32 cellular contexts compared by ENCODE assay signal in the genomic region with DNA sequence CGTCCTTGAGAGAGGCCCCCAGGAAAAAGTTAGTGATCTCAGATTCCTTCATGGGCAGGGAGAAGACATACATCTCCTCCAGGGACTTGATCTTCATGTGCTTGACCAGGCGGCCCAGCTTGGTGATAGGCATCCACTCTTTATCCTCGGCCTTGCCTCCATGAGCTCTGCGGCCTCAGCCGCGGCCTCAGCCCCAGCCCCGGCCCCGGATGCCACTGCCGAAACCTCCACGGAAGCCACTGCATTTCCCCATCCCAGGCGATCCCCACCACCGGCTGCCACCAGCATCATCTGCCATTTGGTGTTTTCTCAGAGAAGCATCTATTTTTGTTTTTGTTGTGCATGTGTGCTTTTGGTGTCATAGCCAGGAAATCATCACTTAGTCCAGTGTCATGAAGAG.
"Had no signal": no experiment of that assay in that cellular context is flagged by ENCODE, and none has a peak within 500 bp of the region (broad histone marks: within the 10 kb centered on the region; RNA-seq: fewer than 3 reads in every experiment).

No MANE protein-coding gene starts in this region.

- DNase-seq: naive thymus-derived CD8-positive, alpha-beta T cell; nephron progenitor cell; nucleus accumbens; ovary; psoas muscle; right cardiac atrium; spleen; stimulated activated CD4-positive, alpha-beta T cell treated with anti-CD3 and anti-CD28 coated beads, Interleukin-12 subunit alpha, Interleukin-12 subunit beta, amount 100 ng/mL, for 4 hours; stimulated activated CD4-positive, alpha-beta T cell treated with anti-CD3 and anti-CD28 coated beads, Interleukin-1b, Interleukin-23, amount 100 ng/mL, for 48 hours; stimulated activated CD4-positive, alpha-beta T cell treated with anti-CD3 and anti-CD28 coated beads, Interleukin-4, amount 100 ng/mL, for 1 hour; stimulated activated CD4-positive, alpha-beta T cell treated with anti-CD3 and anti-CD28 coated beads, Interleukin-4, amount 100 ng/mL, for 4 hours; stimulated activated CD8-positive, alpha-beta memory T cell treated with anti-CD3 and anti-CD28 coated beads, Interleukin-4, amount 100 ng/mL, for 48 hours; stimulated activated naive CD4-positive, alpha-beta T cell; stimulated activated naive CD8-positive, alpha-beta T cell treated with anti-CD3 and anti-CD28 coated beads, Interleukin-15, amount 100 ng/mL, for 72 hours; stimulated activated naive CD8-positive, alpha-beta T cell treated with anti-CD3 and anti-CD28 coated beads, Interleukin-15, Interleukin-2, amounts not matched to agents 100 U/mL and 50 U/mL, for 24 hours; substantia nigra; testis; tibial artery; transverse colon; upper lobe of right lung; uterus had no signal

- H3K4me3 ChIP-seq: ovary, psoas muscle, skin epidermis, smooth muscle cell, spleen, suprapubic skin, testis, tibial artery, transverse colon, upper lobe of right lung, uterus had no signal

- H3K9me3 ChIP-seq: neutrophil, ovary, psoas muscle, spleen, suprapubic skin, testis, tibial artery, transverse colon, upper lobe of right lung, uterus had no signal

- H3K4me3 Mint-ChIP-seq: natural killer cell treated with Interleukin-12 subunit alpha and Interleukin-12 subunit beta and Interleukin-15 and Interleukin-18, amount 100 ng/mL, for 72 hours; nephron progenitor cell; neural crest cell; stimulated activated memory B cell treated with anti-CD40 and anti-IgM and Interleukin-4, amounts not matched to agents 10 μg/mL and 1 μg/mL and 100 μg/mL, for 72 hours; type B pancreatic cell had no signal

- H3K27ac Mint-ChIP-seq: natural killer cell treated with Interleukin-12 subunit alpha and Interleukin-12 subunit beta and Interleukin-15 and Interleukin-18, amount 100 ng/mL, for 72 hours; nephron progenitor cell; progenitor cell of endocrine pancreas; stimulated activated memory B cell treated with anti-CD40 and anti-IgM and Interleukin-4, amounts not matched to agents 10 μg/mL and 1 μg/mL and 100 μg/mL, for 72 hours; type B pancreatic cell had no signal

- H3K27me3 Mint-ChIP-seq: naive thymus-derived CD8-positive, alpha-beta T cell; natural killer cell treated with Interleukin-12 subunit alpha and Interleukin-12 subunit beta and Interleukin-15 and Interleukin-18, amount 100 ng/mL, for 72 hours; progenitor cell of endocrine pancreas; stimulated activated memory B cell treated with anti-CD40 and anti-IgM and Interleukin-4, amounts not matched to agents 10 μg/mL and 1 μg/mL and 100 μg/mL, for 72 hours; stimulated activated naive CD8-positive, alpha-beta T cell treated with anti-CD3 and anti-CD28 coated beads, Interleukin-15, amount 100 ng/mL, for 72 hours; type B pancreatic cell had no signal

- ATAC-seq: naive thymus-derived CD8-positive, alpha-beta T cell; natural killer cell treated with Interleukin-12 subunit alpha and Interleukin-12 subunit beta and Interleukin-15 and Interleukin-18, amount 100 ng/mL, for 72 hours; psoas muscle; right cardiac atrium; sciatic nerve; stimulated activated memory B cell treated with anti-CD40 and anti-IgM and Interleukin-4, amounts not matched to agents 10 μg/mL and 1 μg/mL and 100 μg/mL, for 72 hours; stimulated activated naive CD8-positive, alpha-beta T cell treated with anti-CD3 and anti-CD28 coated beads, Interleukin-15, amount 100 ng/mL, for 72 hours; stimulated activated naive CD8-positive, alpha-beta T cell treated with anti-CD3 and anti-CD28 coated beads, Interleukin-15, Interleukin-2, amounts not matched to agents 100 U/mL and 50 U/mL, for 24 hours; upper lobe of right lung had no signal

- H3K4me1 ChIP-seq: parathyroid adenoma, psoas muscle, testis, tibial artery, transverse colon, uterus had no signal

- H3K4me2 ChIP-seq: smooth muscle cell had no signal

- H3K4me1 Mint-ChIP-seq: nephron progenitor cell had no signal

- H3K36me3 ChIP-seq: ovary, uterus had no signal

- H3K27me3 ChIP-seq: neutrophil, ovary, spleen, suprapubic skin, testis, tibial artery, transverse colon, upper lobe of right lung, uterus had no signal

- H3K9me3 Mint-ChIP-seq: naive thymus-derived CD8-positive, alpha-beta T cell; natural killer cell treated with Interleukin-12 subunit alpha and Interleukin-12 subunit beta and Interleukin-15 and Interleukin-18, amount 100 ng/mL, for 72 hours; nephron progenitor cell; neural crest cell; stimulated activated memory B cell treated with anti-CD40 and anti-IgM and Interleukin-4, amounts not matched to agents 10 μg/mL and 1 μg/mL and 100 μg/mL, for 72 hours; stimulated activated naive CD8-positive, alpha-beta T cell treated with anti-CD3 and anti-CD28 coated beads, Interleukin-15, amount 100 ng/mL, for 72 hours; type B pancreatic cell had no signal

- H3K27ac ChIP-seq: neutrophil, ovary, parathyroid adenoma, psoas muscle, skin epidermis, spleen, suprapubic skin, testis, tibial artery, transverse colon, upper lobe of right lung, uterus had no signal

- H3K9ac ChIP-seq: parathyroid adenoma had no signal

- H2AFZ ChIP-seq: parathyroid adenoma had no signal
